24 cellular contexts compared by ENCODE assay signal in the genomic region with DNA sequence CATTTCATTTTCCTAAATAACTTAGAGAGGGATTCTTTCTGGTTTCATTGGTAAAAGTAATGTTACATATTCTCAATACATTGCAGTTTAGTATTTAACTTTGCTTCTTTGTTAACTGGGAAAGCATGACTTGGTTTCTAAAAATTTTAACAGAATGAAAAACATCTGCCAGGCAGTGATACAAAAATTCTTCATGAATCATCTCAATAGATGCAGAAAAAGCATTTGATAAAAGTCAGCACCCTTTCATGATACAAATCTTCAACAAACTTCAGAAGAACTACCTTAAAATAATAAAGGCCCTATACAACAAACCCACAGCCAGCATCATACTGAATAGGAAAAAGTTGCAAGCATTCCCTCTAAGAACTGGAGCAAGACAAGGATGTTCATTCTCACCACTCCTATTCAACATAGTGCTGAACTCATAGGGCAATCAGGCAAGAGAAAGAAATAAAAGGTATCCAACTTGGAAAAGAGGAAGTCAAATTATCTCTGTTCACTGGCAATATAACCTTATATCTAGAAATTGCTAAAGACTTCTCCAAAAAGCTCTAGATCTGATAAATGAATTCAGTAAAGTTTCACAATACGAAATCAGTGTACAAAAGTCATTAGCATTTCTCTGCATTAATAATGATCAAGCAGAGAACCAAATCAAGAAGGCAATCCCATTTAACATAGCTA.
"Had no signal": no experiment of that assay in that cellular context is flagged by ENCODE, and none has a peak within 500 bp of the region (broad histone marks: within the 10 kb centered on the region; RNA-seq: fewer than 3 reads in every experiment).

No MANE protein-coding gene starts in this region.

- H2AFZ ChIP-seq: parathyroid adenoma had no signal

- H3K9me3 ChIP-seq: ascending aorta, neutrophil, sigmoid colon, thyroid gland, vagina had no signal

- H3K79me2 ChIP-seq: parathyroid adenoma had no signal

- H3K27ac Mint-ChIP-seq: activated CD4-positive, alpha-beta T cell treated with anti-CD3 and anti-CD28 coated beads, Interleukin-2, amount 10 ng/mL, durations not matched to agents 7 days and 5 days; activated naive CD8-positive, alpha-beta T cell treated with anti-CD3 and anti-CD28 coated beads, Interleukin-2, amount 10 ng/mL, durations not matched to agents 7 days and 5 days; endodermal cell; memory B cell; naive thymus-derived CD8-positive, alpha-beta T cell had no signal

- H3K27me3 ChIP-seq: ascending aorta, sigmoid colon, thyroid gland, vagina had no signal

- H3K36me3 ChIP-seq: ascending aorta, neutrophil, sigmoid colon, thyroid gland, vagina had no signal

- H3K27ac ChIP-seq: ascending aorta, foreskin keratinocyte, neutrophil, parathyroid adenoma, sigmoid colon, thyroid gland, vagina had no signal

- H3K4me3 Mint-ChIP-seq: activated CD4-positive, alpha-beta T cell treated with anti-CD3 and anti-CD28 coated beads, Interleukin-2, amount 10 ng/mL, durations not matched to agents 7 days and 5 days; activated naive CD8-positive, alpha-beta T cell treated with anti-CD3 and anti-CD28 coated beads, Interleukin-2, amount 10 ng/mL, durations not matched to agents 7 days and 5 days; endodermal cell; memory B cell; naive thymus-derived CD8-positive, alpha-beta T cell had no signal

- H3K4me3 ChIP-seq: ascending aorta, sigmoid colon, thyroid gland, vagina had no signal

- ATAC-seq: foreskin keratinocyte; left ventricle myocardium superior; naive thymus-derived CD8-positive, alpha-beta T cell had no signal

- DNase-seq: activated CD4-positive, alpha-beta T cell treated with anti-CD3 and anti-CD28 coated beads, Interleukin-2, amount 10 ng/mL, durations not matched to agents 7 days and 5 days; activated CD4-positive, CD25-positive, alpha-beta regulatory T cell; activated naive CD4-positive, alpha-beta T cell; activated naive CD8-positive, alpha-beta T cell treated with anti-CD3 and anti-CD28 coated beads, Interleukin-2, amount 10 ng/mL, durations not matched to agents 7 days and 5 days; activated T-cell treated with anti-CD3 and anti-CD28 coated beads for 4 hours; dermis blood vessel endothelial cell; endodermal cell; erythroblast; foreskin keratinocyte; glutamatergic neuron; hypothalamus; kidney glomerular epithelial cell; left ventricle myocardium superior; naive thymus-derived CD8-positive, alpha-beta T cell; sigmoid colon; stimulated activated CD4-positive, alpha-beta T cell treated with anti-CD3 and anti-CD28 coated beads, Interleukin-1b, Interleukin-23, amount 100 ng/mL, for 48 hours; T-helper 2 cell; thyroid gland had no signal

- FAIRE-seq: bronchial epithelial cell had no signal

- H3K9ac ChIP-seq: parathyroid adenoma had no signal

- H3K4me1 ChIP-seq: ascending aorta, foreskin keratinocyte, parathyroid adenoma, sigmoid colon, thyroid gland, vagina had no signal
